Comparison of ENCODE assay signal across 15 cellular contexts in genomic region chr2:47249427-47249826, GRCh38.
DNase-seq lines count a peak whose midpoint lies in the region; ATAC-seq and TF ChIP-seq lines count a peak whose summit lies in the region.
"Had no signal": no experiment of that assay in that cellular context is flagged by ENCODE, and none has a peak within 500 bp of the region (broad histone marks: within the 10 kb centered on the region; RNA-seq: fewer than 3 reads in every experiment).

No MANE protein-coding gene starts in this region.

- H3K4me1 ChIP-seq in IMR-90 (ENCODE audit: control insufficient read depth, insufficient read depth, low read length) = peaks cover 2% of the 10 kb centered on the region; the same call in 1 of the 2 replicates
- H3K4me1 ChIP-seq in neuron (ENCODE audit: insufficient read depth, low read length) = peaks cover 12% of the 10 kb centered on the region
- H3K4me1 ChIP-seq: prostate gland had no signal

- H3K27me3 ChIP-seq in IMR-90 (ENCODE audit: control insufficient read depth, insufficient read depth, low read length) = no peaks in the 10 kb centered on the region
- H3K27me3 ChIP-seq in neuron (ENCODE audit: insufficient read depth, low read length) = no peaks in the 10 kb centered on the region
- H3K27me3 ChIP-seq: stomach had no signal

- BruUV-seq in IMR-90 (replicated peaks; lab: Mats Ljungman, UMichigan) = no TSS peak

- no peak overlapping the region for H3K14ac ChIP-seq in IMR-90 (replicated peaks; ENCODE audit: low read depth, low read length)

- H3K36me3 Mint-ChIP-seq in brain = peaks cover 8% of the 10 kb centered on the region
- H3K36me3 Mint-ChIP-seq in stimulated activated effector memory CD8-positive, alpha-beta T cell treated with anti-CD3 and anti-CD28 coated beads, Interleukin-12 subunit alpha, Interleukin-12 subunit beta, amount 100 ng/mL, for 72 hours = no peaks in the 10 kb centered on the region

- ATAC-seq in IMR-90 (ENCODE audit: low read depth) (peak; percentile 79), GM18873 (IDR thresholded peaks at IDR 0.05; ENCODE audit: low FRiP score, unreplicated experiment) (no peak), GM18858 (IDR thresholded peaks at IDR 0.05; ENCODE audit: unreplicated experiment) (no peak)
- ATAC-seq in stimulated activated effector memory CD8-positive, alpha-beta T cell treated with anti-CD3 and anti-CD28 coated beads, Interleukin-12 subunit alpha, Interleukin-12 subunit beta, amount 100 ng/mL, for 72 hours = no peak
- ATAC-seq: activated CD4-positive, alpha-beta T cell treated with anti-CD3 and anti-CD28 coated beads for 36 hours had no signal

- H3K36me3 ChIP-seq in IMR-90 (ENCODE audit: control insufficient read depth, insufficient read depth, low read length) = no peaks in the 10 kb centered on the region
- no peaks in the 10 kb centered on the region for H3K36me3 ChIP-seq in neuron (ENCODE audit: insufficient read depth, low read length)
- H3K36me3 ChIP-seq: prostate gland, stomach had no signal

- H3K4me2 ChIP-seq in IMR-90 (ENCODE audit: low read depth, low read length) = no peak overlapping the region

- TF ChIP-seq RAD21 in IMR-90 (IDR thresholded peaks at IDR 0.05; ENCODE audit: low read length) = no peak

- H3K27me3 Mint-ChIP-seq in brain = peaks cover 2% of the 10 kb centered on the region
- H3K27me3 Mint-ChIP-seq: activated CD4-positive, alpha-beta T cell treated with anti-CD3 and anti-CD28 coated beads for 36 hours had no signal

- H2AFZ ChIP-seq in IMR-90 (replicated peaks; ENCODE audit: low read length, poor library complexity) (peak overlapping the region; percentile 4), neuron (ENCODE audit: low read depth, low read length) (peak overlapping the region; percentile 2)

- no peak overlapping the region for H3K4ac ChIP-seq in IMR-90 (ENCODE audit: low read depth, low read length)

- dilution Hi-C loops in IMR-90 (cut with HindIII; ENCODE audit: low sequenced_read_pairs, unreplicated experiment) = no loop called here

- no peak overlapping the region for H4K91ac ChIP-seq in IMR-90 (ENCODE audit: insufficient read depth, low read depth, low read length)

- H2BK120ac ChIP-seq in IMR-90 (ENCODE audit: low read depth, low read length) = no peak overlapping the region

- H3K56ac ChIP-seq in IMR-90 (ENCODE audit: extremely low read depth, insufficient read depth, low read length) = no peak overlapping the region

- no peak overlapping the region for H2BK15ac ChIP-seq in IMR-90 (ENCODE audit: low read depth, low read length)

- no peak for TF ChIP-seq POLR2A in IMR-90 (IDR thresholded peaks at IDR 0.05; ENCODE audit: low read depth, low read length)

- in situ Hi-C loops in IMR-90 (cut with MboI; ENCODE audit: low sequenced_read_pairs) = no loop called here

- no peaks in the 10 kb centered on the region; the same call in 1 of the 2 replicates for H3K9me1 ChIP-seq in IMR-90 (ENCODE audit: insufficient read depth, low read length)

- intact Hi-C loops in IMR-90 (cut with micrococcal nuclease) = no loop called here

- peaks cover 30% of the 10 kb centered on the region for H3K4me1 Mint-ChIP-seq in brain
- peaks cover 5% of the 10 kb centered on the region for H3K4me1 Mint-ChIP-seq in stimulated activated effector memory CD8-positive, alpha-beta T cell treated with anti-CD3 and anti-CD28 coated beads, Interleukin-12 subunit alpha, Interleukin-12 subunit beta, amount 100 ng/mL, for 72 hours
- H3K4me1 Mint-ChIP-seq: activated CD4-positive, alpha-beta T cell treated with anti-CD3 and anti-CD28 coated beads for 36 hours had no signal

- H3K18ac ChIP-seq in IMR-90 (ENCODE audit: low read depth, low read length) = no peak overlapping the region

- H4K8ac ChIP-seq in IMR-90 (ENCODE audit: low read depth in 2 of 2, low read length in 2 of 2) = no peak overlapping the region

- H3K23ac ChIP-seq in IMR-90 (ENCODE audit: low read depth, low read length) = no peak overlapping the region

- WGBS in IMR-90 (ENCODE audit: extremely low coverage in 2 of 2, insufficient read length in 1 of 2), 2 experiments = no CpG with 5 or more reads among the region's 8 CpGs

- no peaks in the 10 kb centered on the region for H3K79me1 ChIP-seq in IMR-90 (ENCODE audit: low read depth in 1 of 2, low read length in 2 of 2)

- no peaks in the 10 kb centered on the region for H3K9me3 Mint-ChIP-seq in brain
- H3K9me3 Mint-ChIP-seq in stimulated activated effector memory CD8-positive, alpha-beta T cell treated with anti-CD3 and anti-CD28 coated beads, Interleukin-12 subunit alpha, Interleukin-12 subunit beta, amount 100 ng/mL, for 72 hours = no peaks in the 10 kb centered on the region
- H3K9me3 Mint-ChIP-seq: activated naive CD4-positive, alpha-beta T cell treated with anti-CD3 and anti-CD28 coated beads for 36 hours had no signal

- H2AK5ac ChIP-seq in IMR-90 (ENCODE audit: low read depth, low read length) = no peak overlapping the region

- CTCF ChIA-PET in IMR-90 (lab: Yijun Ruan, JAX) = interaction anchor here (0.9 kb wide), 1 partner anchor 14 kb away, joined by 3 read pairs; no protein-coding TSS in a partner anchor

- peak; percentile 50 for DNase-seq in DMS 273 treated with DMSO at 0.1 percent for 48 hours (lab: John Stamatoyannopoulos, UW)
- no peak for DNase-seq in IMR-90
- DNase-seq in stimulated activated effector memory CD8-positive, alpha-beta T cell treated with anti-CD3 and anti-CD28 coated beads, Interleukin-12 subunit alpha, Interleukin-12 subunit beta, amount 100 ng/mL, for 72 hours (ENCODE audit: low spot score in 2 of 2) = no peak
- DNase-seq in NCI-H1694 treated with DMSO at 0.1 percent for 48 hours (lab: John Stamatoyannopoulos, UW) = no peak
- DNase-seq: activated CD4-positive, alpha-beta T cell treated with anti-CD3 and anti-CD28 coated beads for 36 hours; activated naive CD4-positive, alpha-beta T cell treated with anti-CD3 and anti-CD28 coated beads for 36 hours; NCI-H187 treated with DMSO at 0.1 percent for 48 hours; stimulated activated CD4-positive, alpha-beta T cell treated with anti-CD3 and anti-CD28 coated beads, Interleukin-15, amount 100 ng/mL, for 24 hours; stomach had no signal

- H3K4me3 ChIP-seq in IMR-90 (ENCODE audit: insufficient read depth, low read depth, low read length) (no peak overlapping the region), neuron (ENCODE audit: low read length) (no peak overlapping the region)
- H3K4me3 ChIP-seq: prostate gland, stomach had no signal

- H3K9me3 ChIP-seq in IMR-90 (ENCODE audit: control insufficient read depth, insufficient read depth, low read length) = no peaks in the 10 kb centered on the region
- H3K9me3 ChIP-seq in neuron (ENCODE audit: low read length) = no peaks in the 10 kb centered on the region
- H3K9me3 ChIP-seq: prostate gland, stomach had no signal

- peak overlapping the region in 4 of 5 experiments; percentile 1 to 95 (median 46) for H3K27ac Mint-ChIP-seq in brain
- no peak overlapping the region for H3K27ac Mint-ChIP-seq in stimulated activated effector memory CD8-positive, alpha-beta T cell treated with anti-CD3 and anti-CD28 coated beads, Interleukin-12 subunit alpha, Interleukin-12 subunit beta, amount 100 ng/mL, for 72 hours
- H3K27ac Mint-ChIP-seq: activated CD4-positive, alpha-beta T cell treated with anti-CD3 and anti-CD28 coated beads for 36 hours; activated naive CD4-positive, alpha-beta T cell treated with anti-CD3 and anti-CD28 coated beads for 36 hours; B cell had no signal

- no peak overlapping the region for H2BK20ac ChIP-seq in IMR-90 (ENCODE audit: low read depth, low read length)

- no peak overlapping the region for H2AK9ac ChIP-seq in IMR-90 (replicated peaks; ENCODE audit: low read depth, low read length, poor library complexity)

- POLR2A ChIA-PET in IMR-90 (lab: Charles Lee; ENCODE audit: unreplicated experiment) = no interaction called here

- H3K27ac ChIP-seq in IMR-90 (ENCODE audit: insufficient read depth, low read length) = no peak overlapping the region
- H3K27ac ChIP-seq: prostate gland, stomach had no signal

- H4K5ac ChIP-seq in IMR-90 (ENCODE audit: low read depth, low read length) = no peak overlapping the region

- no peak overlapping the region for H3K9ac ChIP-seq in IMR-90 (ENCODE audit: low read depth, low read length)

- TF ChIP-seq CTCF in IMR-90 (conservative IDR thresholded peaks at IDR 0.05; ENCODE audit: low read depth, low read length) (no peak), brain (conservative IDR thresholded peaks at IDR 0.05) (no peak)

- peak overlapping the region in 1 of 5 experiments; percentile 35 for H3K4me3 Mint-ChIP-seq in brain
- no peak overlapping the region for H3K4me3 Mint-ChIP-seq in stimulated activated effector memory CD8-positive, alpha-beta T cell treated with anti-CD3 and anti-CD28 coated beads, Interleukin-12 subunit alpha, Interleukin-12 subunit beta, amount 100 ng/mL, for 72 hours
- H3K4me3 Mint-ChIP-seq: activated CD4-positive, alpha-beta T cell treated with anti-CD3 and anti-CD28 coated beads for 36 hours; activated naive CD4-positive, alpha-beta T cell treated with anti-CD3 and anti-CD28 coated beads for 36 hours; B cell had no signal

- H2BK5ac ChIP-seq in IMR-90 (ENCODE audit: low read depth, low read length, poor library complexity, severe bottlenecking) = no peak overlapping the region

- H4K20me1 ChIP-seq in IMR-90 (ENCODE audit: insufficient read depth, low read length) = no peaks in the 10 kb centered on the region

TF ChIP-seq in IMR-90, 13 proteins besides CTCF, POLR2A, EP300 and RAD21:
- TF ChIP-seq MAFK (IDR thresholded peaks at IDR 0.05; ENCODE audit: low read depth, low read length) (no peak), RCOR1 (IDR thresholded peaks at IDR 0.05; ENCODE audit: insufficient replicate concordance, low read length) (no peak), NFE2L2 (IDR thresholded peaks at IDR 0.05; ENCODE audit: low read depth, low read length) (no peak), SMC3 (IDR thresholded peaks at IDR 0.05; ENCODE audit: low read depth, low read length) (no peak), ELK1 (IDR thresholded peaks at IDR 0.05; ENCODE audit: borderline replicate concordance, low read depth, low read length) (no peak)
TF ChIP-seq in IMR-90: peak in this region for 0.
